1 cellular context compared by ENCODE assay signal in genomic region chr21:45767071-45768006, GRCh38.
TF ChIP-seq lines count a peak whose summit lies in the region.

No MANE protein-coding gene starts in this region.

TF ChIP-seq in GM23338, 12 proteins besides CTCF, POLR2A, EP300 and RAD21 (continued from another document):
- TF ChIP-seq ZNF462 (CRISPR knock-in tag; IDR thresholded peaks at IDR 0.05) (no peak), REST (IDR thresholded peaks at IDR 0.05; ENCODE audit: unreplicated experiment) (no peak), CREB1 (CRISPR knock-in tag; IDR thresholded peaks at IDR 0.05; ENCODE audit: low read depth) (no peak)
